In genomic region chr2:145812163-145812554, GRCh38 we compare ENCODE assay signal across 1 cellular context.
A peak's percentile ranks its signal among the peaks of the same experiment; 100 is the strongest.
TF ChIP-seq lines count a peak whose summit lies in the region.

No MANE protein-coding gene starts in this region.

TF ChIP-seq in K562, 482 proteins besides CTCF, POLR2A, EP300 and RAD21 (continued from another document):
- TF ChIP-seq TSHZ1 (CRISPR knock-in tag; IDR thresholded peaks at IDR 0.05) (no peak), MTF1 (CRISPR knock-in tag; IDR thresholded peaks at IDR 0.05; ENCODE audit: borderline replicate concordance) (no peak), PHTF2 (CRISPR knock-in tag; IDR thresholded peaks at IDR 0.05) (no peak), ZNF699 (CRISPR knock-in tag; IDR thresholded peaks at IDR 0.05; ENCODE audit: insufficient replicate concordance) (no peak), HMBOX1 (IDR thresholded peaks at IDR 0.05) (no peak), TEAD4 (IDR thresholded peaks at IDR 0.05; ENCODE audit: low read length) (no peak), TEAD4 (CRISPR knock-in tag; IDR thresholded peaks at IDR 0.05; ENCODE audit: borderline replicate concordance) (no peak), HMGN3 (IDR thresholded peaks at IDR 0.05; ENCODE audit: borderline replicate concordance, extremely low read depth, insufficient read length, low read depth, low read length) (no peak), POLR2B (IDR thresholded peaks at IDR 0.05; ENCODE audit: low read depth, partially characterized antibody) (no peak), LCOR (CRISPR knock-in tag; IDR thresholded peaks at IDR 0.05) (no peak), NBN (IDR thresholded peaks at IDR 0.05; ENCODE audit: low read depth) (no peak), ZFP1 (CRISPR knock-in tag; IDR thresholded peaks at IDR 0.05) (no peak), E2F3 (CRISPR knock-in tag; IDR thresholded peaks at IDR 0.05) (no peak), ZNF384 (IDR thresholded peaks at IDR 0.05; ENCODE audit: low read depth, low read length) (no peak), YY1 (IDR thresholded peaks at IDR 0.05; ENCODE audit: borderline replicate concordance in 1 of 3, control insufficient read depth in 1 of 3, extremely low read depth in 1 of 3, insufficient read depth in 3 of 3, insufficient read length in 1 of 3, insufficient replicate concordance in 2 of 3, low read depth in 1 of 3, low read length in 2 of 3) (peak in 1 of 3 experiments; percentile 13), ZNF79 (CRISPR knock-in tag; IDR thresholded peaks at IDR 0.05; ENCODE audit: low read depth) (no peak), TEAD1 (CRISPR knock-in tag; IDR thresholded peaks at IDR 0.05) (no peak), KDM1A (IDR thresholded peaks at IDR 0.05) (peak; percentile 41 to 50; a peak in 1 of 4 replicates), ZNF77 (CRISPR knock-in tag; IDR thresholded peaks at IDR 0.05) (no peak), ZNF592 (IDR thresholded peaks at IDR 0.05) (no peak), TEAD2 (tag; IDR thresholded peaks at IDR 0.05) (no peak), ZNF197 (CRISPR knock-in tag; IDR thresholded peaks at IDR 0.05; ENCODE audit: low read depth) (no peak), PKNOX1 (IDR thresholded peaks at IDR 0.05) (peak; percentile 71), ZEB2 (IDR thresholded peaks at IDR 0.05) (no peak), ZBTB17 (CRISPR knock-in tag; IDR thresholded peaks at IDR 0.05) (peak; percentile 92)
TF ChIP-seq in K562: peak in this region for 13.
